ENCODE assay signal across 8 cellular contexts in the genomic region with DNA sequence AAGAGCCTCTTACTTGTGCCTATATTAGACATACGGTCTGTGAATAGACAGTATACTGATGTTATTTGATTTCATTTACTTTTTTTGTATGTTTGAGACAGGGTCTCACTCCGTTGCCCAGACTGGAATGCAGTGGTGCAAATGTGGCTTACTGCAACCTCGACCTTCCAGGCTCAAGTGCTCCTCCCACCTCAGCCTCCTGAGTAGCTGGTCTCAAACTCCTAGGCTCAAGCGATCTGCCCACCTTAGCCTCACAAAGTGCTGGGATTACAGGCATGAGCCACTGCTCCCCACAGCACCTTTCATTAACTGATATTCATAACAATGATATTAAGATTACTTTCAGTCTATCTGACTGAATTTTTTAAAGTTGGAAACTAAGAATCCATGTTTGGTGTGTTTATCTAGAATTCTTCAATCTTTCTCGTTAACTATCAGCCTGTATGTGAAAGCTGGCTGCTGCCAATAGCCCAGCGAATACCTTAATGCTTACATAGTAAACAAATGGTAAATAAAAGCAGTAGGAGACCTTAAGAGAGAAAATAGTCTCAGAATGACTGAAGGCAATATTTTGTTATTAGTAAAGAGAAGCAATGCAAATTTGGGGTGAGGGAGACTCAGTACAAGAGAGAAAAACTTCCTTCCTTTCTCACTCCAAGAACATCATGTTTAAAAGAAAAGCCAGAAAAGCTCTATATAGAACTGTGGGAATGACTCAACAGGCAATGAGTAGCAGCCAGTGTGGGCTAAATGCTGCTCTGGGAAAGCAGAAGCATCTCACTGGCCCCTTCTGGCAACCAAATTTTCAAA.
DNase-seq lines count a peak whose midpoint lies in the region; ATAC-seq and TF ChIP-seq lines count a peak whose summit lies in the region.

No MANE protein-coding gene starts in this region.

- ATAC-seq in psoas muscle = peak in 3 of 4 donors; percentile 36 to 60 (median 47)
- ATAC-seq in HG02840 (IDR thresholded peaks at IDR 0.05; ENCODE audit: low FRiP score, unreplicated experiment) = no peak
- no peak for ATAC-seq in HG02623 (IDR thresholded peaks at IDR 0.05; ENCODE audit: unreplicated experiment)

- no peaks in the 10 kb centered on the region for H3K36me3 ChIP-seq in fibroblast of lung (ENCODE audit: control insufficient read depth, insufficient read depth, low read length)
- no peaks in the 10 kb centered on the region for H3K36me3 ChIP-seq in psoas muscle (ENCODE audit: insufficient read depth in 1 of 2, low read depth in 1 of 2)

- peak overlapping the region; percentile 66 for H3K4me2 ChIP-seq in fibroblast of lung (ENCODE audit: extremely low read depth, insufficient read depth, low read length)

- H3K79me2 ChIP-seq in fibroblast of lung (ENCODE audit: control insufficient read depth, insufficient read depth, low read length) = peaks cover 30% of the 10 kb centered on the region

- H4K20me1 ChIP-seq in fibroblast of lung (ENCODE audit: control insufficient read depth, extremely low read depth, insufficient read depth, low read length) = no peaks in the 10 kb centered on the region

- no peak overlapping the region for H3K9ac ChIP-seq in fibroblast of lung (ENCODE audit: insufficient read depth, low read length)

- H3K27me3 ChIP-seq in fibroblast of lung (ENCODE audit: control insufficient read depth, insufficient read depth, low read length) (no peaks in the 10 kb centered on the region), psoas muscle (ENCODE audit: insufficient read depth in 3 of 3, low read length in 2 of 3) (no peaks in the 10 kb centered on the region)

- H2AFZ ChIP-seq in fibroblast of lung (ENCODE audit: low read length) = no peak overlapping the region

- H3K9me3 ChIP-seq in fibroblast of lung (ENCODE audit: control insufficient read depth, insufficient read depth, low read depth, low read length) (no peaks in the 10 kb centered on the region), psoas muscle (no peaks in the 10 kb centered on the region)

- H3K4me1 ChIP-seq in fibroblast of lung (ENCODE audit: control insufficient read depth, extremely low read depth, insufficient read depth, low read length) (peaks cover 15% of the 10 kb centered on the region), psoas muscle (peaks cover 33% of the 10 kb centered on the region)

- DNase-seq in stimulated activated CD4-positive, alpha-beta T cell treated with anti-CD3 and anti-CD28 coated beads, Interleukin-12 subunit alpha, Interleukin-12 subunit beta, amount 100 ng/mL, for 48 hours (ENCODE audit: low read depth in 2 of 3, low spot score in 1 of 3) = peak in 2 of 3 donors; percentile 3 to 12
- no peak for DNase-seq in stimulated activated CD4-positive, alpha-beta T cell treated with anti-CD3 and anti-CD28 coated beads, Interleukin-2, amount 100 ng/mL, for 48 hours
- peak; percentile 17 for DNase-seq in SKM-1 treated with dmso at 0.1 percent for 144 hours (lab: John Stamatoyannopoulos, UW; ENCODE audit: unreplicated experiment)
- DNase-seq in fibroblast of lung (ENCODE audit: low read depth in 2 of 2) = peak; percentile 67 to 77
- no peak for DNase-seq in psoas muscle
- no peak for DNase-seq in NCI-H1694 (lab: John Stamatoyannopoulos, UW)

- H3K4me3 ChIP-seq in fibroblast of lung (replicated peaks in 1 of 4; ENCODE audit: control extremely low read depth in 1 of 4, insufficient read depth in 1 of 4, low read depth in 3 of 4, low read length in 4 of 4) (peak overlapping the region in 1 of 4 experiments; percentile 20), psoas muscle (peak overlapping the region; percentile 50)

- intact Hi-C loops in psoas muscle (cut with DNase I) = no loop called here

- TF ChIP-seq CTCF in fibroblast of lung (conservative IDR thresholded peaks at IDR 0.05 in 1 of 2, IDR thresholded peaks at IDR 0.05 in 1 of 2; ENCODE audit: low read depth in 1 of 2, low read length in 2 of 2) (no peak), psoas muscle (IDR thresholded peaks at IDR 0.05) (no peak)

- H3K27ac ChIP-seq in fibroblast of lung (ENCODE audit: insufficient read depth, low read length) (peak overlapping the region; percentile 38), psoas muscle (peak overlapping the region; percentile 56)

- WGBS in psoas muscle, 3 donors = 54 to 65% (median 56%) methylated on average over 6 of the region's 6 CpGs

Comparison
In these comparisons a context has a peak if more than half of its experiments do, and no peak if none do; other contexts are left out.
1. DNase-seq: peak in stimulated activated CD4-positive, alpha-beta T cell treated with anti-CD3 and anti-CD28 coated beads, Interleukin-12 subunit alpha, Interleukin-12 subunit beta, amount 100 ng/mL, for 48 hours (2 of 3), SKM-1 treated with dmso at 0.1 percent for 144 hours (single experiment) and fibroblast of lung (2 of 2); none in stimulated activated CD4-positive, alpha-beta T cell treated with anti-CD3 and anti-CD28 coated beads, Interleukin-2, amount 100 ng/mL, for 48 hours (0 of 2), psoas muscle (0 of 2) and NCI-H1694 (single experiment).
2. ATAC-seq: peak in psoas muscle (3 of 4); none in HG02840 (single experiment) and HG02623 (single experiment).